Comparison of ENCODE assay signal across 1 cellular context in the genomic region with DNA sequence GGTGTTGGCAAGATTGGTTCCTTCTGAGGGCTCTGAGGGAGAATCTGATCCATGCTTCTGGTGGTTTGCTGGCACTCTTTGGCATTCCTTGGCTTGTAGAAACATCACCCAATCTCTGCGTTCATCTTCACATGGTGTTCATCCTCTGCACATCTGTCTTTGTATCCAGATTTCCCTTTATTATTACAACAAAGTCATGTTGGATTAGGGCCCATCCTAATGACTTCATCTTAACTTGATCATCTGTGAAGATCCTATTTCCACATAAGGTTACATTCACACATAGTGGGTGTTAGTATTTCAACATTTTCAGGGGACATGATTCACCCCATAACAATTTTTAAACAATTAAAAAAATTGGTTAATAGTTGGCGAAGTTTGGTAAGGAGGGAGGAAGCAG.
TF ChIP-seq lines count a peak whose summit lies in the region.

No MANE protein-coding gene starts in this region.

TF ChIP-seq in H1, 55 proteins besides CTCF, POLR2A, EP300 and RAD21 (continued from another document):
- no peak for TF ChIP-seq GTF2F1 (IDR thresholded peaks at IDR 0.05; ENCODE audit: borderline replicate concordance, low read depth, low read length)
- TF ChIP-seq EGR1 (IDR thresholded peaks at IDR 0.05; ENCODE audit: borderline replicate concordance, low read depth, low read length), result no peak
- TF ChIP-seq ASH2L (IDR thresholded peaks at IDR 0.05; ENCODE audit: low read length), result no peak
- no peak for TF ChIP-seq TBP (IDR thresholded peaks at IDR 0.05; ENCODE audit: low read depth, low read length)
- TF ChIP-seq JUND (IDR thresholded peaks at IDR 0.05; ENCODE audit: low read length), result no peak
- TF ChIP-seq BACH1 (IDR thresholded peaks at IDR 0.05; ENCODE audit: low read length), result no peak
- TF ChIP-seq JUN (IDR thresholded peaks at IDR 0.05; ENCODE audit: low read depth, low read length), result no peak
- TF ChIP-seq ZNF274 (IDR thresholded peaks at IDR 0.05; ENCODE audit: borderline replicate concordance, extremely low read depth, low read length), result no peak
- no peak for TF ChIP-seq RBBP5 (IDR thresholded peaks at IDR 0.05; ENCODE audit: borderline replicate concordance, low read depth, low read length)
